1 cellular context compared by ENCODE assay signal in genomic region chr20:44394520-44395182, GRCh38.
A peak's percentile ranks its signal among the peaks of the same experiment; 100 is the strongest.
TF ChIP-seq lines count a peak whose summit lies in the region.

No MANE protein-coding gene starts in this region.

TF ChIP-seq in HepG2, 621 proteins besides CTCF, POLR2A, EP300 and RAD21 (continued from another document and continues in another):
- TF ChIP-seq, protein P1, sequence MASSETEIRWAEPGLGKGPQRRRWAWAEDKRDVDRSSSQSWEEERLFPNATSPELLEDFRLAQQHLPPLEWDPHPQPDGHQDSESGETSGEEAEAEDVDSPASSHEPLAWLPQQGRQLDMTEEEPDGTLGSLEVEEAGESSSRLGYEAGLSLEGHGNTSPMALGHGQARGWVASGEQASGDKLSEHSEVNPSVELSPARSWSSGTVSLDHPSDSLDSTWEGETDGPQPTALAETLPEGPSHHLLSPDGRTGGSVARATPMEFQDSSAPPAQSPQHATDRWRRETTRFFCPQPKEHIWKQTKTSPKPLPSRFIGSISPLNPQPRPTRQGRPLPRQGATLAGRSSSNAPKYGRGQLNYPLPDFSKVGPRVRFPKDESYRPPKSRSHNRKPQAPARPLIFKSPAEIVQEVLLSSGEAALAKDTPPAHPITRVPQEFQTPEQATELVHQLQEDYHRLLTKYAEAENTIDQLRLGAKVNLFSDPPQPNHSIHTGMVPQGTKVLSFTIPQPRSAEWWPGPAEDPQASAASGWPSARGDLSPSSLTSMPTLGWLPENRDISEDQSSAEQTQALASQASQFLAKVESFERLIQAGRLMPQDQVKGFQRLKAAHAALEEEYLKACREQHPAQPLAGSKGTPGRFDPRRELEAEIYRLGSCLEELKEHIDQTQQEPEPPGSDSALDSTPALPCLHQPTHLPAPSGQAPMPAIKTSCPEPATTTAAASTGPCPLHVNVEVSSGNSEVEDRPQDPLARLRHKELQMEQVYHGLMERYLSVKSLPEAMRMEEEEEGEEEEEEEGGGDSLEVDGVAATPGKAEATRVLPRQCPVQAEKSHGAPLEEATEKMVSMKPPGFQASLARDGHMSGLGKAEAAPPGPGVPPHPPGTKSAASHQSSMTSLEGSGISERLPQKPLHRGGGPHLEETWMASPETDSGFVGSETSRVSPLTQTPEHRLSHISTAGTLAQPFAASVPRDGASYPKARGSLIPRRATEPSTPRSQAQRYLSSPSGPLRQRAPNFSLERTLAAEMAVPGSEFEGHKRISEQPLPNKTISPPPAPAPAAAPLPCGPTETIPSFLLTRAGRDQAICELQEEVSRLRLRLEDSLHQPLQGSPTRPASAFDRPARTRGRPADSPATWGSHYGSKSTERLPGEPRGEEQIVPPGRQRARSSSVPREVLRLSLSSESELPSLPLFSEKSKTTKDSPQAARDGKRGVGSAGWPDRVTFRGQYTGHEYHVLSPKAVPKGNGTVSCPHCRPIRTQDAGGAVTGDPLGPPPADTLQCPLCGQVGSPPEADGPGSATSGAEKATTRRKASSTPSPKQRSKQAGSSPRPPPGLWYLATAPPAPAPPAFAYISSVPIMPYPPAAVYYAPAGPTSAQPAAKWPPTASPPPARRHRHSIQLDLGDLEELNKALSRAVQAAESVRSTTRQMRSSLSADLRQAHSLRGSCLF (CRISPR knock-in tag; IDR thresholded peaks at IDR 0.05; ENCODE audit: borderline replicate concordance): no peak; the same call in 1 of the 2 replicates
- TF ChIP-seq ZNF660 (CRISPR knock-in tag; IDR thresholded peaks at IDR 0.05; ENCODE audit: borderline replicate concordance, low read depth) (no peak), AGO1 (IDR thresholded peaks at IDR 0.05; ENCODE audit: low read depth, low read length, poor library complexity, severe bottlenecking) (no peak), KDM2A (CRISPR knock-in tag; IDR thresholded peaks at IDR 0.05; ENCODE audit: borderline replicate concordance, low read depth) (peak; percentile 91), BATF2 (CRISPR knock-in tag; IDR thresholded peaks at IDR 0.05) (no peak), ZMYM4 (CRISPR knock-in tag; IDR thresholded peaks at IDR 0.05) (peak; percentile 97), ZNF75D (CRISPR knock-in tag; IDR thresholded peaks at IDR 0.05; ENCODE audit: borderline replicate concordance) (no peak), FOXM1 (CRISPR knock-in tag; IDR thresholded peaks at IDR 0.05) (no peak; the same call in 1 of the 2 replicates), ZNF232 (CRISPR knock-in tag; IDR thresholded peaks at IDR 0.05; ENCODE audit: borderline replicate concordance) (peak; percentile 98; the same call in 1 of the 2 replicates), MEIS1 (CRISPR knock-in tag; IDR thresholded peaks at IDR 0.05; ENCODE audit: borderline replicate concordance) (peak; percentile 98), SMAD1 (CRISPR knock-in tag; IDR thresholded peaks at IDR 0.05; ENCODE audit: borderline replicate concordance, low read depth) (no peak), KLF15 (CRISPR knock-in tag; IDR thresholded peaks at IDR 0.05; ENCODE audit: borderline replicate concordance) (peak; percentile 10; the same call in 1 of the 2 replicates), MED1 (CRISPR knock-in tag; IDR thresholded peaks at IDR 0.05) (peak; percentile 100), MAX (IDR thresholded peaks at IDR 0.05) (peak; percentile 83), KLF12 (CRISPR knock-in tag; IDR thresholded peaks at IDR 0.05; ENCODE audit: borderline replicate concordance) (peak; percentile 85), ATF7-NPFF (CRISPR knock-in tag; IDR thresholded peaks at IDR 0.05; ENCODE audit: low read depth) (peak; percentile 71), ATF3 (CRISPR knock-in tag; IDR thresholded peaks at IDR 0.05) (peak; percentile 89), ZNF362 (CRISPR knock-in tag; IDR thresholded peaks at IDR 0.05; ENCODE audit: borderline replicate concordance) (peak; percentile 87; the same call in 1 of the 2 replicates), BORCS8-MEF2B (CRISPR knock-in tag; IDR thresholded peaks at IDR 0.05) (peak; percentile 99), ZNF710 (CRISPR knock-in tag; IDR thresholded peaks at IDR 0.05; ENCODE audit: borderline replicate concordance) (peak; percentile 92; the same call in 1 of the 2 replicates), IRF9 (CRISPR knock-in tag; IDR thresholded peaks at IDR 0.05; ENCODE audit: borderline replicate concordance) (peak; percentile 96; the same call in 1 of the 2 replicates), HNRNPUL1 (IDR thresholded peaks at IDR 0.05; ENCODE audit: low read depth, low read length) (no peak), HNF4G (IDR thresholded peaks at IDR 0.05; ENCODE audit: borderline replicate concordance, low read depth, low read length) (peak; percentile 90), HNF4G (CRISPR knock-in tag; IDR thresholded peaks at IDR 0.05; ENCODE audit: borderline replicate concordance, low read depth) (0 out of 2 replicates have a peak, but pooled peaks have one; percentile 73), ZNF30 (CRISPR knock-in tag; IDR thresholded peaks at IDR 0.05) (peak; percentile 90; the same call in 1 of the 2 replicates), SP5 (CRISPR knock-in tag; IDR thresholded peaks at IDR 0.05; ENCODE audit: borderline replicate concordance, low read depth) (peak; percentile 97), TBX2 (CRISPR knock-in tag; IDR thresholded peaks at IDR 0.05; ENCODE audit: borderline replicate concordance) (peak; percentile 100), CHCHD3 (CRISPR knock-in tag; IDR thresholded peaks at IDR 0.05) (no peak; the same call in 1 of the 2 replicates)
- TF ChIP-seq, protein P2, sequence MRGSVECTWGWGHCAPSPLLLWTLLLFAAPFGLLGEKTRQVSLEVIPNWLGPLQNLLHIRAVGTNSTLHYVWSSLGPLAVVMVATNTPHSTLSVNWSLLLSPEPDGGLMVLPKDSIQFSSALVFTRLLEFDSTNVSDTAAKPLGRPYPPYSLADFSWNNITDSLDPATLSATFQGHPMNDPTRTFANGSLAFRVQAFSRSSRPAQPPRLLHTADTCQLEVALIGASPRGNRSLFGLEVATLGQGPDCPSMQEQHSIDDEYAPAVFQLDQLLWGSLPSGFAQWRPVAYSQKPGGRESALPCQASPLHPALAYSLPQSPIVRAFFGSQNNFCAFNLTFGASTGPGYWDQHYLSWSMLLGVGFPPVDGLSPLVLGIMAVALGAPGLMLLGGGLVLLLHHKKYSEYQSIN (CRISPR knock-in tag; IDR thresholded peaks at IDR 0.05; ENCODE audit: borderline replicate concordance): no peak
- TF ChIP-seq, protein P3, sequence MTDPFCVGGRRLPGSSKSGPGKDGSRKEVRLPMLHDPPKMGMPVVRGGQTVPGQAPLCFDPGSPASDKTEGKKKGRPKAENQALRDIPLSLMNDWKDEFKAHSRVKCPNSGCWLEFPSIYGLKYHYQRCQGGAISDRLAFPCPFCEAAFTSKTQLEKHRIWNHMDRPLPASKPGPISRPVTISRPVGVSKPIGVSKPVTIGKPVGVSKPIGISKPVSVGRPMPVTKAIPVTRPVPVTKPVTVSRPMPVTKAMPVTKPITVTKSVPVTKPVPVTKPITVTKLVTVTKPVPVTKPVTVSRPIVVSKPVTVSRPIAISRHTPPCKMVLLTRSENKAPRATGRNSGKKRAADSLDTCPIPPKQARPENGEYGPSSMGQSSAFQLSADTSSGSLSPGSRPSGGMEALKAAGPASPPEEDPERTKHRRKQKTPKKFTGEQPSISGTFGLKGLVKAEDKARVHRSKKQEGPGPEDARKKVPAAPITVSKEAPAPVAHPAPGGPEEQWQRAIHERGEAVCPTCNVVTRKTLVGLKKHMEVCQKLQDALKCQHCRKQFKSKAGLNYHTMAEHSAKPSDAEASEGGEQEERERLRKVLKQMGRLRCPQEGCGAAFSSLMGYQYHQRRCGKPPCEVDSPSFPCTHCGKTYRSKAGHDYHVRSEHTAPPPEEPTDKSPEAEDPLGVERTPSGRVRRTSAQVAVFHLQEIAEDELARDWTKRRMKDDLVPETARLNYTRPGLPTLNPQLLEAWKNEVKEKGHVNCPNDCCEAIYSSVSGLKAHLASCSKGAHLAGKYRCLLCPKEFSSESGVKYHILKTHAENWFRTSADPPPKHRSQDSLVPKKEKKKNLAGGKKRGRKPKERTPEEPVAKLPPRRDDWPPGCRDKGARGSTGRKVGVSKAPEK (CRISPR knock-in tag; IDR thresholded peaks at IDR 0.05; ENCODE audit: borderline replicate concordance): peak; percentile 96
- TF ChIP-seq, protein P4, sequence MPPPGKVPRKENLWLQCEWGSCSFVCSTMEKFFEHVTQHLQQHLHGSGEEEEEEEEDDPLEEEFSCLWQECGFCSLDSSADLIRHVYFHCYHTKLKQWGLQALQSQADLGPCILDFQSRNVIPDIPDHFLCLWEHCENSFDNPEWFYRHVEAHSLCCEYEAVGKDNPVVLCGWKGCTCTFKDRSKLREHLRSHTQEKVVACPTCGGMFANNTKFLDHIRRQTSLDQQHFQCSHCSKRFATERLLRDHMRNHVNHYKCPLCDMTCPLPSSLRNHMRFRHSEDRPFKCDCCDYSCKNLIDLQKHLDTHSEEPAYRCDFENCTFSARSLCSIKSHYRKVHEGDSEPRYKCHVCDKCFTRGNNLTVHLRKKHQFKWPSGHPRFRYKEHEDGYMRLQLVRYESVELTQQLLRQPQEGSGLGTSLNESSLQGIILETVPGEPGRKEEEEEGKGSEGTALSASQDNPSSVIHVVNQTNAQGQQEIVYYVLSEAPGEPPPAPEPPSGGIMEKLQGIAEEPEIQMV (CRISPR knock-in tag; IDR thresholded peaks at IDR 0.05; ENCODE audit: low read depth): peak; percentile 65; the same call in 1 of the 2 replicates
- TF ChIP-seq, protein P5, sequence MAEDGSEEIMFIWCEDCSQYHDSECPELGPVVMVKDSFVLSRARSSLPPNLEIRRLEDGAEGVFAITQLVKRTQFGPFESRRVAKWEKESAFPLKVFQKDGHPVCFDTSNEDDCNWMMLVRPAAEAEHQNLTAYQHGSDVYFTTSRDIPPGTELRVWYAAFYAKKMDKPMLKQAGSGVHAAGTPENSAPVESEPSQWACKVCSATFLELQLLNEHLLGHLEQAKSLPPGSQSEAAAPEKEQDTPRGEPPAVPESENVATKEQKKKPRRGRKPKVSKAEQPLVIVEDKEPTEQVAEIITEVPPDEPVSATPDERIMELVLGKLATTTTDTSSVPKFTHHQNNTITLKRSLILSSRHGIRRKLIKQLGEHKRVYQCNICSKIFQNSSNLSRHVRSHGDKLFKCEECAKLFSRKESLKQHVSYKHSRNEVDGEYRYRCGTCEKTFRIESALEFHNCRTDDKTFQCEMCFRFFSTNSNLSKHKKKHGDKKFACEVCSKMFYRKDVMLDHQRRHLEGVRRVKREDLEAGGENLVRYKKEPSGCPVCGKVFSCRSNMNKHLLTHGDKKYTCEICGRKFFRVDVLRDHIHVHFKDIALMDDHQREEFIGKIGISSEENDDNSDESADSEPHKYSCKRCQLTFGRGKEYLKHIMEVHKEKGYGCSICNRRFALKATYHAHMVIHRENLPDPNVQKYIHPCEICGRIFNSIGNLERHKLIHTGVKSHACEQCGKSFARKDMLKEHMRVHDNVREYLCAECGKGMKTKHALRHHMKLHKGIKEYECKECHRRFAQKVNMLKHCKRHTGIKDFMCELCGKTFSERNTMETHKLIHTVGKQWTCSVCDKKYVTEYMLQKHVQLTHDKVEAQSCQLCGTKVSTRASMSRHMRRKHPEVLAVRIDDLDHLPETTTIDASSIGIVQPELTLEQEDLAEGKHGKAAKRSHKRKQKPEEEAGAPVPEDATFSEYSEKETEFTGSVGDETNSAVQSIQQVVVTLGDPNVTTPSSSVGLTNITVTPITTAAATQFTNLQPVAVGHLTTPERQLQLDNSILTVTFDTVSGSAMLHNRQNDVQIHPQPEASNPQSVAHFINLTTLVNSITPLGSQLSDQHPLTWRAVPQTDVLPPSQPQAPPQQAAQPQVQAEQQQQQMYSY (CRISPR knock-in tag; IDR thresholded peaks at IDR 0.05): peak; percentile 77
- TF ChIP-seq, protein P6, sequence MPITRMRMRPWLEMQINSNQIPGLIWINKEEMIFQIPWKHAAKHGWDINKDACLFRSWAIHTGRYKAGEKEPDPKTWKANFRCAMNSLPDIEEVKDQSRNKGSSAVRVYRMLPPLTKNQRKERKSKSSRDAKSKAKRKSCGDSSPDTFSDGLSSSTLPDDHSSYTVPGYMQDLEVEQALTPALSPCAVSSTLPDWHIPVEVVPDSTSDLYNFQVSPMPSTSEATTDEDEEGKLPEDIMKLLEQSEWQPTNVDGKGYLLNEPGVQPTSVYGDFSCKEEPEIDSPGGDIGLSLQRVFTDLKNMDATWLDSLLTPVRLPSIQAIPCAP (CRISPR knock-in tag; IDR thresholded peaks at IDR 0.05; ENCODE audit: low read depth): no peak
